8 cellular contexts compared by ENCODE assay signal in the genomic region with DNA sequence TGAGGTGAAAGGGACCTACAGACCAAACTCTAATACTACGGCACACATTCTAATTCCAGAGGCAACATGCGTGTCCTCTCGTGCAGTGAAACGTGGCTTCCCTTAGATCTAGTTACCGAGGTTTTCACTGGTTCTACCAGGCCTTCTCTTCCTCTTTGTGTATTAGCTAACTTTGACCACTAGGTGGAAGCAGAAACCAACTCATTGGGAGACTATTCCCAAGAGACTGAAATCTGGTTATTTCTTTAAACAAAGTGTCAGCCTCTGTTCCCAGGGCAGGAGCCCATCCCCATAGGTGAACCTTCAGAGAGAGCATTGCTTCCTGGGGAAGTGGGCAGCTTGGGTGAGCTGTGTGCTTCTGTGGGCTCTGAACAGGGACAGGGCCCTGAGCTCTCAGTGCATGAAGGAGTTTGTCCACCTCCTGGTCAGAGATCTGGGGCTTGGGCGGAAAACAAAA. TPM values are rescaled to one million over a fixed set of nuclear protein-coding genes. Genes with fewer than 3 reads are reported as not detected.
DNase-seq lines count a peak whose midpoint lies in the region; ATAC-seq and TF ChIP-seq lines count a peak whose summit lies in the region.

No MANE protein-coding gene starts in this region.

- no peaks in the 10 kb centered on the region for H3K27me3 Mint-ChIP-seq in WTC11 (ENCODE audit: low read depth)

- no peaks in the 10 kb centered on the region for H3K9me3 Mint-ChIP-seq in WTC11

- CTCF ChIA-PET in HEK293T (lab: Yijun Ruan, JAX) = interaction anchor here (0.8 to 1.3 kb wide), 4 partner anchors 17 to 692 kb away, joined by 3 to 6 read pairs (median 4); no protein-coding TSS in a partner anchor
- CTCF ChIA-PET in WTC11 (lab: Charles Lee) = interaction anchor here (0.5 to 8.2 kb wide), 22 partner anchors 10 to 710 kb away, joined by 3 to 112 read pairs (median 4); a partner anchor contains a TSS

- TF ChIP-seq CTCF in WTC11 (IDR thresholded peaks at IDR 0.05) = peak; percentile 67

- POLR2A ChIA-PET in HEK293T (lab: Yijun Ruan, JAX) (no interaction called here), WTC11 (lab: Charles Lee) (interaction anchor here (1.0 kb wide), 1 partner anchor 180 kb away, joined by 3 read pairs; no protein-coding TSS in a partner anchor)

- no peak overlapping the region for H3K4me3 Mint-ChIP-seq in WTC11

- no peaks in the 10 kb centered on the region for H3K36me3 Mint-ChIP-seq in WTC11

- H3K4me1 Mint-ChIP-seq in WTC11 = 0 out of 2 replicates have a peak, but pooled peaks cover 4% of the 10 kb centered on the region

- H3K27ac Mint-ChIP-seq in WTC11 = no peak overlapping the region

- peak; percentile 82 for ATAC-seq in WTC11
- ATAC-seq in GM19328 (IDR thresholded peaks at IDR 0.05; ENCODE audit: unreplicated experiment) = no peak

- DNase-seq in DMS79 treated with DMSO at 0.1 percent for 48 hours (lab: John Stamatoyannopoulos, UW) = peak; percentile 17
- DNase-seq in DMS79 (lab: John Stamatoyannopoulos, UW) = no peak
- peak; percentile 68 for DNase-seq in HEK293T (ENCODE audit: extremely low spot score)
- peak; percentile 32 for DNase-seq in NCI-H2196 (lab: John Stamatoyannopoulos, UW; ENCODE audit: unreplicated experiment)
- no peak for DNase-seq in WTC11 (ENCODE audit: low spot score)
- DNase-seq in foreskin melanocyte = peak; percentile 61
- peak; percentile 35 for DNase-seq in non-pigmented ciliary epithelial cell (ENCODE audit: low read depth)

TF ChIP-seq in HEK293T, 16 proteins besides CTCF, POLR2A, EP300 and RAD21:
- TF ChIP-seq LEF1 (IDR thresholded peaks at IDR 0.05; ENCODE audit: borderline replicate concordance) = no peak
- TF ChIP-seq TARDBP (IDR thresholded peaks at IDR 0.05) = no peak
- TF ChIP-seq L3MBTL2 (conservative IDR thresholded peaks at IDR 0.05) = peak; percentile 53

TF ChIP-seq in WTC11, 78 proteins besides CTCF, POLR2A, EP300 and RAD21 (continues in another document):
- TF ChIP-seq FOXP1 (CRISPR knock-in tag; IDR thresholded peaks at IDR 0.05; ENCODE audit: borderline replicate concordance) (no peak), GTF2I (CRISPR knock-in tag; conservative IDR thresholded peaks at IDR 0.05) (no peak), NR1H2 (CRISPR knock-in tag; IDR thresholded peaks at IDR 0.05) (no peak), RELA (CRISPR knock-in tag; IDR thresholded peaks at IDR 0.05; ENCODE audit: borderline replicate concordance) (no peak), FOXK1 (CRISPR knock-in tag; IDR thresholded peaks at IDR 0.05) (no peak), ZBTB21 (CRISPR knock-in tag; IDR thresholded peaks at IDR 0.05; ENCODE audit: borderline replicate concordance) (no peak), RORB (CRISPR knock-in tag; IDR thresholded peaks at IDR 0.05) (no peak), ZNF396 (CRISPR knock-in tag; IDR thresholded peaks at IDR 0.05; ENCODE audit: borderline replicate concordance) (no peak), ZNF263 (CRISPR knock-in tag; IDR thresholded peaks at IDR 0.05; ENCODE audit: low read depth) (no peak), ATF1 (CRISPR knock-in tag; IDR thresholded peaks at IDR 0.05) (no peak), SOX15 (CRISPR knock-in tag; IDR thresholded peaks at IDR 0.05) (no peak)
- TF ChIP-seq, protein P1, sequence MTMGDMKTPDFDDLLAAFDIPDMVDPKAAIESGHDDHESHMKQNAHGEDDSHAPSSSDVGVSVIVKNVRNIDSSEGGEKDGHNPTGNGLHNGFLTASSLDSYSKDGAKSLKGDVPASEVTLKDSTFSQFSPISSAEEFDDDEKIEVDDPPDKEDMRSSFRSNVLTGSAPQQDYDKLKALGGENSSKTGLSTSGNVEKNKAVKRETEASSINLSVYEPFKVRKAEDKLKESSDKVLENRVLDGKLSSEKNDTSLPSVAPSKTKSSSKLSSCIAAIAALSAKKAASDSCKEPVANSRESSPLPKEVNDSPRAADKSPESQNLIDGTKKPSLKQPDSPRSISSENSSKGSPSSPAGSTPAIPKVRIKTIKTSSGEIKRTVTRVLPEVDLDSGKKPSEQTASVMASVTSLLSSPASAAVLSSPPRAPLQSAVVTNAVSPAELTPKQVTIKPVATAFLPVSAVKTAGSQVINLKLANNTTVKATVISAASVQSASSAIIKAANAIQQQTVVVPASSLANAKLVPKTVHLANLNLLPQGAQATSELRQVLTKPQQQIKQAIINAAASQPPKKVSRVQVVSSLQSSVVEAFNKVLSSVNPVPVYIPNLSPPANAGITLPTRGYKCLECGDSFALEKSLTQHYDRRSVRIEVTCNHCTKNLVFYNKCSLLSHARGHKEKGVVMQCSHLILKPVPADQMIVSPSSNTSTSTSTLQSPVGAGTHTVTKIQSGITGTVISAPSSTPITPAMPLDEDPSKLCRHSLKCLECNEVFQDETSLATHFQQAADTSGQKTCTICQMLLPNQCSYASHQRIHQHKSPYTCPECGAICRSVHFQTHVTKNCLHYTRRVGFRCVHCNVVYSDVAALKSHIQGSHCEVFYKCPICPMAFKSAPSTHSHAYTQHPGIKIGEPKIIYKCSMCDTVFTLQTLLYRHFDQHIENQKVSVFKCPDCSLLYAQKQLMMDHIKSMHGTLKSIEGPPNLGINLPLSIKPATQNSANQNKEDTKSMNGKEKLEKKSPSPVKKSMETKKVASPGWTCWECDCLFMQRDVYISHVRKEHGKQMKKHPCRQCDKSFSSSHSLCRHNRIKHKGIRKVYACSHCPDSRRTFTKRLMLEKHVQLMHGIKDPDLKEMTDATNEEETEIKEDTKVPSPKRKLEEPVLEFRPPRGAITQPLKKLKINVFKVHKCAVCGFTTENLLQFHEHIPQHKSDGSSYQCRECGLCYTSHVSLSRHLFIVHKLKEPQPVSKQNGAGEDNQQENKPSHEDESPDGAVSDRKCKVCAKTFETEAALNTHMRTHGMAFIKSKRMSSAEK (CRISPR knock-in tag; IDR thresholded peaks at IDR 0.05; ENCODE audit: borderline replicate concordance) = no peak
- TF ChIP-seq, protein P2, sequence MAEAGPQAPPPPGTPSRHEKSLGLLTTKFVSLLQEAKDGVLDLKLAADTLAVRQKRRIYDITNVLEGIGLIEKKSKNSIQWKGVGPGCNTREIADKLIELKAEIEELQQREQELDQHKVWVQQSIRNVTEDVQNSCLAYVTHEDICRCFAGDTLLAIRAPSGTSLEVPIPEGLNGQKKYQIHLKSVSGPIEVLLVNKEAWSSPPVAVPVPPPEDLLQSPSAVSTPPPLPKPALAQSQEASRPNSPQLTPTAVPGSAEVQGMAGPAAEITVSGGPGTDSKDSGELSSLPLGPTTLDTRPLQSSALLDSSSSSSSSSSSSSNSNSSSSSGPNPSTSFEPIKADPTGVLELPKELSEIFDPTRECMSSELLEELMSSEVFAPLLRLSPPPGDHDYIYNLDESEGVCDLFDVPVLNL (CRISPR knock-in tag; IDR thresholded peaks at IDR 0.05; ENCODE audit: borderline replicate concordance, low read depth) = no peak
- TF ChIP-seq, protein P3, sequence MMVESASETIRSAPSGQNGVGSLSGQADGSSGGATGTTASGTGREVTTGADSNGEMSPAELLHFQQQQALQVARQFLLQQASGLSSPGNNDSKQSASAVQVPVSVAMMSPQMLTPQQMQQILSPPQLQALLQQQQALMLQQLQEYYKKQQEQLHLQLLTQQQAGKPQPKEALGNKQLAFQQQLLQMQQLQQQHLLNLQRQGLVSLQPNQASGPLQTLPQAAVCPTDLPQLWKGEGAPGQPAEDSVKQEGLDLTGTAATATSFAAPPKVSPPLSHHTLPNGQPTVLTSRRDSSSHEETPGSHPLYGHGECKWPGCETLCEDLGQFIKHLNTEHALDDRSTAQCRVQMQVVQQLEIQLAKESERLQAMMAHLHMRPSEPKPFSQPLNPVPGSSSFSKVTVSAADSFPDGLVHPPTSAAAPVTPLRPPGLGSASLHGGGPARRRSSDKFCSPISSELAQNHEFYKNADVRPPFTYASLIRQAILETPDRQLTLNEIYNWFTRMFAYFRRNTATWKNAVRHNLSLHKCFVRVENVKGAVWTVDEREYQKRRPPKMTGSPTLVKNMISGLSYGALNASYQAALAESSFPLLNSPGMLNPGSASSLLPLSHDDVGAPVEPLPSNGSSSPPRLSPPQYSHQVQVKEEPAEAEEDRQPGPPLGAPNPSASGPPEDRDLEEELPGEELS (CRISPR knock-in tag; IDR thresholded peaks at IDR 0.05) = no peak
- TF ChIP-seq, protein P4, sequence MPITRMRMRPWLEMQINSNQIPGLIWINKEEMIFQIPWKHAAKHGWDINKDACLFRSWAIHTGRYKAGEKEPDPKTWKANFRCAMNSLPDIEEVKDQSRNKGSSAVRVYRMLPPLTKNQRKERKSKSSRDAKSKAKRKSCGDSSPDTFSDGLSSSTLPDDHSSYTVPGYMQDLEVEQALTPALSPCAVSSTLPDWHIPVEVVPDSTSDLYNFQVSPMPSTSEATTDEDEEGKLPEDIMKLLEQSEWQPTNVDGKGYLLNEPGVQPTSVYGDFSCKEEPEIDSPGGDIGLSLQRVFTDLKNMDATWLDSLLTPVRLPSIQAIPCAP (CRISPR knock-in tag; IDR thresholded peaks at IDR 0.05) = no peak
- TF ChIP-seq, protein P5, sequence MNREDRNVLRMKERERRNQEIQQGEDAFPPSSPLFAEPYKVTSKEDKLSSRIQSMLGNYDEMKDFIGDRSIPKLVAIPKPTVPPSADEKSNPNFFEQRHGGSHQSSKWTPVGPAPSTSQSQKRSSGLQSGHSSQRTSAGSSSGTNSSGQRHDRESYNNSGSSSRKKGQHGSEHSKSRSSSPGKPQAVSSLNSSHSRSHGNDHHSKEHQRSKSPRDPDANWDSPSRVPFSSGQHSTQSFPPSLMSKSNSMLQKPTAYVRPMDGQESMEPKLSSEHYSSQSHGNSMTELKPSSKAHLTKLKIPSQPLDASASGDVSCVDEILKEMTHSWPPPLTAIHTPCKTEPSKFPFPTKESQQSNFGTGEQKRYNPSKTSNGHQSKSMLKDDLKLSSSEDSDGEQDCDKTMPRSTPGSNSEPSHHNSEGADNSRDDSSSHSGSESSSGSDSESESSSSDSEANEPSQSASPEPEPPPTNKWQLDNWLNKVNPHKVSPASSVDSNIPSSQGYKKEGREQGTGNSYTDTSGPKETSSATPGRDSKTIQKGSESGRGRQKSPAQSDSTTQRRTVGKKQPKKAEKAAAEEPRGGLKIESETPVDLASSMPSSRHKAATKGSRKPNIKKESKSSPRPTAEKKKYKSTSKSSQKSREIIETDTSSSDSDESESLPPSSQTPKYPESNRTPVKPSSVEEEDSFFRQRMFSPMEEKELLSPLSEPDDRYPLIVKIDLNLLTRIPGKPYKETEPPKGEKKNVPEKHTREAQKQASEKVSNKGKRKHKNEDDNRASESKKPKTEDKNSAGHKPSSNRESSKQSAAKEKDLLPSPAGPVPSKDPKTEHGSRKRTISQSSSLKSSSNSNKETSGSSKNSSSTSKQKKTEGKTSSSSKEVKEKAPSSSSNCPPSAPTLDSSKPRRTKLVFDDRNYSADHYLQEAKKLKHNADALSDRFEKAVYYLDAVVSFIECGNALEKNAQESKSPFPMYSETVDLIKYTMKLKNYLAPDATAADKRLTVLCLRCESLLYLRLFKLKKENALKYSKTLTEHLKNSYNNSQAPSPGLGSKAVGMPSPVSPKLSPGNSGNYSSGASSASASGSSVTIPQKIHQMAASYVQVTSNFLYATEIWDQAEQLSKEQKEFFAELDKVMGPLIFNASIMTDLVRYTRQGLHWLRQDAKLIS (CRISPR knock-in tag; IDR thresholded peaks at IDR 0.05; ENCODE audit: borderline replicate concordance) = no peak

RNA-seq across cellular contexts. Expression of a gene that starts 19.7 kb away (rescaled TPM):
- total RNA-seq in WTC11 (2021) = not detected in 3 replicates

Comparison
In these comparisons a context has a peak if more than half of its experiments do, and no peak if none do; other contexts are left out.
1. DNase-seq: peak in DMS79 treated with DMSO at 0.1 percent for 48 hours (single experiment), HEK293T (single experiment), NCI-H2196 (single experiment), foreskin melanocyte (single experiment) and non-pigmented ciliary epithelial cell (single experiment); none in DMS79 (single experiment) and WTC11 (single experiment).